ENCODE assay signal across 23 cellular contexts in genomic region chr2:73995810-73996209, GRCh38. TPM values are rescaled to one million over a fixed set of nuclear protein-coding genes. Genes with fewer than 3 reads are reported as not detected.
DNase-seq lines count a peak whose midpoint lies in the region; ATAC-seq and TF ChIP-seq lines count a peak whose summit lies in the region.
"Had no signal": no experiment of that assay in that cellular context is flagged by ENCODE, and none has a peak within 500 bp of the region (broad histone marks: within the 10 kb centered on the region; RNA-seq: fewer than 3 reads in every experiment).

No MANE protein-coding gene starts in this region.

- intact Hi-C loops in activated CD8-positive, alpha-beta T cell treated with anti-CD3 and anti-CD28 coated beads for 36 hours (cut with micrococcal nuclease), result no loop called here
- intact Hi-C loops in sciatic nerve (cut with DNase I), result no loop called here

- POLR2A ChIA-PET in activated CD8-positive, alpha-beta T cell treated with anti-CD3 and anti-CD28 coated beads for 36 hours (lab: Charles Lee), result interaction anchor here (1.0 to 2.4 kb wide), 4 partner anchors 9 to 173 kb away, joined by 3 to 12 read pairs (median 3); partner anchors contain the start of gene ACTG2
- POLR2A ChIA-PET in activated CD8-positive, alpha-beta T cell treated with anti-CD3 and anti-CD28 coated beads, Interleukin-2, amount 10 ng/mL, durations not matched to agents 7 days and 5 days (lab: Charles Lee), result no interaction called here

- peaks cover 3% of the 10 kb centered on the region for H3F3A ChIP-seq in neural cell (ENCODE audit: insufficient read depth, low read length, poor library complexity, severe bottlenecking)

- no peak for TF ChIP-seq CTCF in activated CD8-positive, alpha-beta T cell treated with anti-CD3 and anti-CD28 coated beads for 36 hours (IDR thresholded peaks at IDR 0.05)
- TF ChIP-seq CTCF in GM13977 (IDR thresholded peaks at IDR 0.05; ENCODE audit: extremely low read depth, insufficient read depth, missing control alignments), result peak; percentile 24
- TF ChIP-seq CTCF in neural cell (IDR thresholded peaks at IDR 0.05; ENCODE audit: poor library complexity, severe bottlenecking), result no peak

- no peaks in the 10 kb centered on the region for H3K27me3 Mint-ChIP-seq in activated CD8-positive, alpha-beta T cell treated with anti-CD3 and anti-CD28 coated beads for 36 hours
- H3K27me3 Mint-ChIP-seq in activated CD8-positive, alpha-beta T cell treated with anti-CD3 and anti-CD28 coated beads, Interleukin-2, amount 10 ng/mL, durations not matched to agents 7 days and 5 days (ENCODE audit: low read depth), result no peaks in the 10 kb centered on the region
- H3K27me3 Mint-ChIP-seq: activated CD4-positive, alpha-beta T cell treated with anti-CD3 and anti-CD28 coated beads, Interleukin-2, amount 10 ng/mL, durations not matched to agents 7 days and 5 days had no signal

- H3K27me3 ChIP-seq in neural cell (ENCODE audit: insufficient read depth, low read depth, low read length), result no peaks in the 10 kb centered on the region
- H3K27me3 ChIP-seq: ascending aorta, gastroesophageal sphincter, spleen, upper lobe of right lung had no signal

- in situ Hi-C loops in GM13977 (cut with MboI; ENCODE audit: low pct_unique_long_range_greater_than_20kb, low sequenced_read_pairs, unreplicated experiment), result no loop called here
- in situ Hi-C loops in SK-MEL-5 (cut with HindIII; ENCODE audit: low pct_unique_long_range_greater_than_20kb, low sequenced_read_pairs), result no loop called here

- H3K4me2 ChIP-seq in neural cell (ENCODE audit: low read length), result no peak overlapping the region

- peak; percentile 35 for DNase-seq in activated CD8-positive, alpha-beta T cell treated with anti-CD3 and anti-CD28 coated beads for 36 hours
- DNase-seq in activated CD8-positive, alpha-beta T cell treated with anti-CD3 and anti-CD28 coated beads, Interleukin-2, amount 10 ng/mL, durations not matched to agents 7 days and 5 days, result no peak
- no peak for DNase-seq in GM13977 (ENCODE audit: low spot score)
- peak; percentile 49 for DNase-seq in SK-MEL-5 (ENCODE audit: low read depth, low spot score)
- no peak for DNase-seq in midbrain (lab: John Stamatoyannopoulos, UW)
- DNase-seq in sciatic nerve (ENCODE audit: low spot score), result no peak
- DNase-seq: activated CD4-positive, alpha-beta T cell treated with anti-CD3 and anti-CD28 coated beads, Interleukin-2, amount 10 ng/mL, durations not matched to agents 7 days and 5 days; activated naive CD4-positive, alpha-beta T cell; C1 segment of cervical spinal cord; H7; kidney; NCI-H1105 treated with DMSO at 0.1 percent for 48 hours; NCI-H2107; NCI-H524 treated with DMSO at 0.1 percent for 48 hours; occipital lobe; Right ventricle myocardium superior; spleen; upper lobe of right lung had no signal

- no peak for TF ChIP-seq EP300 in neural cell (conservative IDR thresholded peaks at IDR 0.05; ENCODE audit: poor library complexity, severe bottlenecking)

- H3K9ac ChIP-seq in neural cell (ENCODE audit: low read length), result no peak overlapping the region

- H3K79me2 ChIP-seq in neural cell (replicated peaks; ENCODE audit: insufficient read depth, low read length), result peaks cover 95% of the 10 kb centered on the region

- H3K9me2 ChIP-seq in neural cell (ENCODE audit: insufficient read depth, low read length), result no peaks in the 10 kb centered on the region

- H3K36me3 Mint-ChIP-seq in activated CD8-positive, alpha-beta T cell treated with anti-CD3 and anti-CD28 coated beads for 36 hours (ENCODE audit: low read depth), result peaks cover 40% of the 10 kb centered on the region
- peaks cover 31% of the 10 kb centered on the region for H3K36me3 Mint-ChIP-seq in activated CD8-positive, alpha-beta T cell treated with anti-CD3 and anti-CD28 coated beads, Interleukin-2, amount 10 ng/mL, durations not matched to agents 7 days and 5 days (ENCODE audit: low read depth)

- no peaks in the 10 kb centered on the region for H3K9me3 ChIP-seq in neural cell (ENCODE audit: low read length)
- H3K9me3 ChIP-seq: ascending aorta, gastroesophageal sphincter, upper lobe of right lung had no signal

- peaks cover 4% of the 10 kb centered on the region for H3K9me3 Mint-ChIP-seq in activated CD8-positive, alpha-beta T cell treated with anti-CD3 and anti-CD28 coated beads for 36 hours
- H3K9me3 Mint-ChIP-seq in activated CD8-positive, alpha-beta T cell treated with anti-CD3 and anti-CD28 coated beads, Interleukin-2, amount 10 ng/mL, durations not matched to agents 7 days and 5 days (ENCODE audit: insufficient read depth), result peaks cover 9% of the 10 kb centered on the region

- ATAC-seq in activated CD8-positive, alpha-beta T cell treated with anti-CD3 and anti-CD28 coated beads for 36 hours, result no peak
- ATAC-seq in activated CD8-positive, alpha-beta T cell treated with anti-CD3 and anti-CD28 coated beads, Interleukin-2, amount 10 ng/mL, durations not matched to agents 7 days and 5 days, result no peak
- ATAC-seq in HG02798 (IDR thresholded peaks at IDR 0.05; ENCODE audit: poor library complexity, unreplicated experiment) (no peak), sciatic nerve (no peak)
- ATAC-seq: gastroesophageal sphincter, upper lobe of right lung had no signal

- CTCF ChIA-PET in activated CD8-positive, alpha-beta T cell treated with anti-CD3 and anti-CD28 coated beads for 36 hours (lab: Charles Lee), result interaction anchor here (0.8 to 2.5 kb wide), 8 partner anchors 8 to 172 kb away, joined by 3 to 13 read pairs (median 4); no protein-coding TSS in a partner anchor
- CTCF ChIA-PET in activated CD8-positive, alpha-beta T cell treated with anti-CD3 and anti-CD28 coated beads, Interleukin-2, amount 10 ng/mL, durations not matched to agents 7 days and 5 days (lab: Charles Lee), result interaction anchor here (0.8 to 3.0 kb wide), 8 partner anchors 9 to 172 kb away, joined by 3 to 14 read pairs (median 3); partner anchors contain the start of gene STAMBP

- H3K27ac Mint-ChIP-seq in activated CD8-positive, alpha-beta T cell treated with anti-CD3 and anti-CD28 coated beads for 36 hours, result no peak overlapping the region
- no peak overlapping the region for H3K27ac Mint-ChIP-seq in activated CD8-positive, alpha-beta T cell treated with anti-CD3 and anti-CD28 coated beads, Interleukin-2, amount 10 ng/mL, durations not matched to agents 7 days and 5 days
- H3K27ac Mint-ChIP-seq: activated CD4-positive, alpha-beta T cell treated with anti-CD3 and anti-CD28 coated beads, Interleukin-2, amount 10 ng/mL, durations not matched to agents 7 days and 5 days had no signal

- H3K27ac ChIP-seq in neural cell (ENCODE audit: low read length), result peak overlapping the region; percentile 99
- H3K27ac ChIP-seq: ascending aorta, gastroesophageal sphincter, spleen, upper lobe of right lung had no signal

- no peak overlapping the region for H2AFZ ChIP-seq in neural cell (ENCODE audit: low read depth, low read length)

- TF ChIP-seq RAD21 in neural cell (conservative IDR thresholded peaks at IDR 0.05), result no peak

- no peaks in the 10 kb centered on the region for H4K20me1 ChIP-seq in neural cell (ENCODE audit: insufficient read depth)

- no peak overlapping the region for H3K4me3 ChIP-seq in neural cell (ENCODE audit: low read length)
- H3K4me3 ChIP-seq: ascending aorta, gastroesophageal sphincter, lung, spleen, upper lobe of right lung had no signal

- H3K4me1 Mint-ChIP-seq in activated CD8-positive, alpha-beta T cell treated with anti-CD3 and anti-CD28 coated beads for 36 hours (ENCODE audit: low read depth), result peaks cover 74% of the 10 kb centered on the region
- H3K4me1 Mint-ChIP-seq in activated CD8-positive, alpha-beta T cell treated with anti-CD3 and anti-CD28 coated beads, Interleukin-2, amount 10 ng/mL, durations not matched to agents 7 days and 5 days (ENCODE audit: low read depth), result peaks cover 47% of the 10 kb centered on the region

- H3K4me3 Mint-ChIP-seq in activated CD8-positive, alpha-beta T cell treated with anti-CD3 and anti-CD28 coated beads for 36 hours, result no peak overlapping the region
- H3K4me3 Mint-ChIP-seq in activated CD8-positive, alpha-beta T cell treated with anti-CD3 and anti-CD28 coated beads, Interleukin-2, amount 10 ng/mL, durations not matched to agents 7 days and 5 days, result no peak overlapping the region
- H3K4me3 Mint-ChIP-seq: activated CD4-positive, alpha-beta T cell treated with anti-CD3 and anti-CD28 coated beads, Interleukin-2, amount 10 ng/mL, durations not matched to agents 7 days and 5 days had no signal

- H3K36me3 ChIP-seq in neural cell (ENCODE audit: insufficient read depth, low read length), result no peaks in the 10 kb centered on the region
- H3K36me3 ChIP-seq: ascending aorta, gastroesophageal sphincter, upper lobe of right lung had no signal

TF ChIP-seq in neural cell, 6 proteins besides CTCF, POLR2A, EP300 and RAD21:
- no peak for TF ChIP-seq SMC3 (conservative IDR thresholded peaks at IDR 0.05; ENCODE audit: poor library complexity)

RNA-seq across cellular contexts. Expression of gene TET3, which starts 11.1 kb away (rescaled TPM):
- total RNA-seq in activated CD8-positive, alpha-beta T cell treated with anti-CD3 and anti-CD28 coated beads for 36 hours, result 10 to 100 TPM; 15.5 to 16.4 TPM
- 10 to 100 TPM; 20.4 to 20.9 TPM for total RNA-seq in activated CD8-positive, alpha-beta T cell treated with anti-CD3 and anti-CD28 coated beads, Interleukin-2, amount 10 ng/mL, durations not matched to agents 7 days and 5 days
- 2.6 and 2.7 TPM in 2 replicates for total RNA-seq in SK-MEL-5 (2014; rRNA removed; shearing (Covaris generic))
- polyA plus RNA-seq in SK-MEL-5 (2015; cell fraction: cytosol; rRNA removed), result 2.9 and 4.5 TPM in 2 replicates
- 15.8 and 16.4 TPM in 2 replicates for polyA plus RNA-seq in SK-MEL-5 (2015; cell fraction: nucleus; rRNA removed)
- polyA plus RNA-seq in neural cell, result 18.2 and 19.6 TPM in 2 replicates
- polyA minus RNA-seq in neural cell, result 46.0 and 58.6 TPM in 2 replicates
- 12.1 TPM for total RNA-seq in sciatic nerve

Comparison
In these comparisons a context has a peak if more than half of its experiments do, and no peak if none do; other contexts are left out.
1. DNase-seq: peak in activated CD8-positive, alpha-beta T cell treated with anti-CD3 and anti-CD28 coated beads for 36 hours (single experiment) and SK-MEL-5 (single experiment); none in activated CD8-positive, alpha-beta T cell treated with anti-CD3 and anti-CD28 coated beads, Interleukin-2, amount 10 ng/mL, durations not matched to agents 7 days and 5 days (single experiment), GM13977 (single experiment), midbrain (single experiment) and sciatic nerve (single experiment).